Comparison of ENCODE assay signal across 12 cellular contexts in the genomic region with DNA sequence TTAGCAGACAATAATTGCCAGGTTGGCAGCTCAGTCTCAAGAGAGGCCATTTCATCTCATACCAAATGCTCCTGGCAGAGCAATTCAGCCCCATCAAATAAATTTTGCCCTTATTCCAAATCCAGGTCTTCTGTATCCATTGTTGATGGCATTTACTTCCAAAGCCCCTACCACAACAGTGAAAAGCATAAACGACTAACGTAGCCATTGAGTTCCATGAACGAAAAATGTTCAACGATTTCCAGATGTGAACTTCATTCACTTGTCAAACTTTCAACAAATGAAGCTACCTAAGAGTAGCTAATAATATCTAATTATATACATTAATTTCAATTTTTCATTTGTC. TPM values are rescaled to one million over a fixed set of nuclear protein-coding genes. Genes with fewer than 3 reads are reported as not detected.
DNase-seq lines count a peak whose midpoint lies in the region; FAIRE-seq and TF ChIP-seq lines count a peak whose summit lies in the region.
"Had no signal": no experiment of that assay in that cellular context is flagged by ENCODE, and none has a peak within 500 bp of the region (broad histone marks: within the 10 kb centered on the region; RNA-seq: fewer than 3 reads in every experiment).

No MANE protein-coding gene starts in this region.

- H3K27ac ChIP-seq in BLaER1 (no peak overlapping the region), SK-N-MC (peak overlapping the region; percentile 96)
- H3K27ac ChIP-seq: suprapubic skin had no signal

- FAIRE-seq in GM12892 (lab: Jason Lieb, UNC), result no peak
- FAIRE-seq: frontal cortex had no signal

- TF ChIP-seq CTCF in fibroblast of the aortic adventitia (IDR thresholded peaks at IDR 0.05; ENCODE audit: insufficient read depth, low read length), result no peak

- H3K4me3 ChIP-seq in BLaER1 (peak overlapping the region; percentile 98; the same call in 1 of the 2 replicates), SK-N-MC (peak overlapping the region; percentile 21; the same call in 1 of the 2 replicates), fibroblast of the aortic adventitia (ENCODE audit: low read depth, low read length) (peak overlapping the region; percentile 22)
- H3K4me3 ChIP-seq: suprapubic skin had no signal

- H3K9ac ChIP-seq in BLaER1 (peak overlapping the region; percentile 6; the same call in 1 of the 2 replicates), SK-N-MC (ENCODE audit: insufficient read length) (peak overlapping the region; percentile 51)

- peaks cover 66% of the 10 kb centered on the region for H3K4me1 ChIP-seq in BLaER1

- peaks cover 50% of the 10 kb centered on the region for H4K20me1 ChIP-seq in BLaER1

- H3K36me3 ChIP-seq in BLaER1 (peaks cover 46% of the 10 kb centered on the region), SK-N-MC (ENCODE audit: insufficient read depth, low read length) (peaks cover 49% of the 10 kb centered on the region)

- no peaks in the 10 kb centered on the region for H3K27me3 ChIP-seq in BLaER1
- H3K27me3 ChIP-seq: suprapubic skin had no signal

- DNase-seq in GM12892 (ENCODE audit: insufficient read length), result no peak
- DNase-seq in SK-N-MC (ENCODE audit: low read depth, low spot score), result no peak
- no peak for DNase-seq in fibroblast of the aortic adventitia (ENCODE audit: low read depth)
- no peak for DNase-seq in GM19240 (ENCODE audit: insufficient read length, low spot score)
- DNase-seq in NCI-H524 (lab: John Stamatoyannopoulos, UW), result no peak
- DNase-seq in occipital lobe (lab: John Stamatoyannopoulos, UW), result no peak
- DNase-seq in NCI-H1048 (lab: John Stamatoyannopoulos, UW), result no peak
- DNase-seq: NCI-H2081 treated with DMSO at 0.1 percent for 48 hours, retina had no signal

- H3K4me2 ChIP-seq in BLaER1, result peak overlapping the region; percentile 95

- H3K9me3 ChIP-seq in BLaER1 (no peaks in the 10 kb centered on the region), SK-N-MC (ENCODE audit: low read depth, low read length) (no peaks in the 10 kb centered on the region)
- H3K9me3 ChIP-seq: suprapubic skin had no signal

- TF ChIP-seq POLR2A in GM12892 (IDR thresholded peaks at IDR 0.05; ENCODE audit: low read depth, low read length), result peak; percentile 5; the same call in 1 of the 2 replicates

RNA-seq across cellular contexts. Expression of a gene that starts 3.0 kb away (rescaled TPM):
- polyA plus RNA-seq in GM12892 (2012; ENCODE audit: missing spikeins), result 40.5 TPM
- 126 and 156 TPM in 2 replicates for total RNA-seq in fibroblast of the aortic adventitia (ENCODE audit: low replicate concordance)
- total RNA-seq in occipital lobe, result 53.7 TPM

RNA-seq across cellular contexts. Expression of a gene that starts 3.4 kb away (rescaled TPM):
- polyA plus RNA-seq in GM12892 (2012; ENCODE audit: missing spikeins), result 6,108 TPM
- total RNA-seq in fibroblast of the aortic adventitia (ENCODE audit: low replicate concordance) (1,185 and 3,518 TPM in 2 replicates), occipital lobe (1,592 TPM)

Comparison
In these comparisons a context has a peak if more than half of its experiments do, and no peak if none do; other contexts are left out.
1. H3K4me3 ChIP-seq: peak in every context shown above with its lines; median percentile 98 in BLaER1; 22 in fibroblast of the aortic adventitia; 21 in SK-N-MC.